ENCODE assay signal across 10 cellular contexts in the genomic region with DNA sequence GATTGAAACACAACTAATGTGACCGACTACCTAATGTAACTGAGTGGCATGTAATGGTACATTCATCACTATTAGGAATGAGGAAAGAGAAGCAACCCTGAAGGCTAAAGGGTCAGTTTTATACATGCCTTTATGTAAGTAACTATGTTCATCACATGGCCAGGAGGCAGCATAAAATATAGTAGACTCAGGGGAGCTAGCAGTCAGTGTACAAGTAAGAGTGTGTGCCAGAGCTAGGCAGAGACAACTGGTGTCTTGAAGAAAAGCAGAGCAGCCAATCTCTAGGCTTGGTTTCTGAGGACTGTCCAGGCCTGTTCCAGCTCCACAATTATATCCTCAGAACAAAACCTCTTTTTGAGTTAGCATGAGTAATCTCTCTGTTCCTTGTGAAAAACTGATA. TPM values are rescaled to one million over a fixed set of nuclear protein-coding genes. Genes with fewer than 3 reads are reported as not detected.
DNase-seq lines count a peak whose midpoint lies in the region; ATAC-seq and TF ChIP-seq lines count a peak whose summit lies in the region.
"Had no signal": no experiment of that assay in that cellular context is flagged by ENCODE, and none has a peak within 500 bp of the region (broad histone marks: within the 10 kb centered on the region; RNA-seq: fewer than 3 reads in every experiment).

No MANE protein-coding gene starts in this region.

- H3K36me3 ChIP-seq in heart right ventricle, result peaks cover 0 to 9% (median 0%) of the 10 kb centered on the region in 9 donors
- no peaks in the 10 kb centered on the region for H3K36me3 ChIP-seq in skeletal muscle tissue (ENCODE audit: control insufficient read depth in 3 of 3, insufficient read depth in 3 of 3, low read length in 3 of 3)

- H3K27me3 ChIP-seq in heart right ventricle (no peaks in the 10 kb centered on the region), skeletal muscle tissue (ENCODE audit: control insufficient read depth in 3 of 3, insufficient read depth in 3 of 3, low read length in 3 of 3) (no peaks in the 10 kb centered on the region)

- peak overlapping the region in 2 of 3 donors; percentile 8 to 65 for H3K9ac ChIP-seq in skeletal muscle tissue (ENCODE audit: low read depth in 1 of 3, low read length in 3 of 3)

- ATAC-seq in HG02610 (IDR thresholded peaks at IDR 0.05; ENCODE audit: unreplicated experiment) (peak; percentile 73), heart right ventricle (peak in 6 of 8 donors; percentile 37 to 64 (median 57)), HG03039 (IDR thresholded peaks at IDR 0.05; ENCODE audit: unreplicated experiment) (no peak), HG02588 (IDR thresholded peaks at IDR 0.05; ENCODE audit: unreplicated experiment) (no peak)
- peak; percentile 88 to 89 for ATAC-seq in activated naive CD4-positive, alpha-beta T cell treated with anti-CD3 and anti-CD28 coated beads, Interleukin-2, amount 50 U/mL, for 72 hours

- DNase-seq in activated naive CD4-positive, alpha-beta T cell treated with anti-CD3 and anti-CD28 coated beads, Interleukin-2, amount 50 U/mL, for 72 hours (ENCODE audit: low spot score in 2 of 2), result no peak
- DNase-seq in heart right ventricle (no peak), T1000 (lab: John Stamatoyannopoulos, UW) (no peak), SKM-1 treated with dmso at 0.1 percent for 144 hours (lab: John Stamatoyannopoulos, UW; ENCODE audit: unreplicated experiment) (no peak)
- DNase-seq: NCI-H2171; stimulated activated CD4-positive, alpha-beta T cell treated with anti-CD3 and anti-CD28 coated beads, Interleukin-4, amount 100 ng/mL, for 1 hour had no signal

- peaks cover 6 to 84% (median 55%) of the 10 kb centered on the region in 9 donors for H3K4me1 ChIP-seq in heart right ventricle
- H3K4me1 ChIP-seq in skeletal muscle tissue (ENCODE audit: control insufficient read depth in 3 of 3, insufficient read depth in 3 of 3, low read length in 3 of 3), result peaks cover 11 to 28% (median 23%) of the 10 kb centered on the region in 3 donors

- peak overlapping the region; percentile 5 to 81 (median 71) for H3K27ac ChIP-seq in heart right ventricle
- peak overlapping the region; percentile 31 for H3K27ac ChIP-seq in skeletal muscle tissue (ENCODE audit: low read depth, low read length)

- H3K27ac Mint-ChIP-seq in activated naive CD4-positive, alpha-beta T cell treated with anti-CD3 and anti-CD28 coated beads, Interleukin-2, amount 50 U/mL, for 72 hours, result peak overlapping the region; percentile 66 to 67

- peaks cover 0 to under 1% (median 0%) of the 10 kb centered on the region in 11 donors for H3K9me3 ChIP-seq in heart right ventricle
- no peaks in the 10 kb centered on the region for H3K9me3 ChIP-seq in skeletal muscle tissue (ENCODE audit: control insufficient read depth in 3 of 3, low read length in 3 of 3)

- H3K9me3 Mint-ChIP-seq in activated naive CD4-positive, alpha-beta T cell treated with anti-CD3 and anti-CD28 coated beads, Interleukin-2, amount 50 U/mL, for 72 hours, result no peaks in the 10 kb centered on the region

- intact Hi-C loops in heart right ventricle (cut with DNase I), result loop anchor here in 2 of 10 donors (5.0 to 10.0 kb wide), 2 partner anchors 40 to 48 kb away; no protein-coding TSS in a partner anchor

- WGBS in heart right ventricle, 2 donors, result 63 to 71% methylated on average over 1 of the region's 1 CpG

- no peak for TF ChIP-seq CTCF in heart right ventricle (IDR thresholded peaks at IDR 0.05)

- peaks cover 7 to 24% of the 10 kb centered on the region in 2 donors for H3K36me3 Mint-ChIP-seq in activated naive CD4-positive, alpha-beta T cell treated with anti-CD3 and anti-CD28 coated beads, Interleukin-2, amount 50 U/mL, for 72 hours

- no peak overlapping the region for H3K4me3 ChIP-seq in heart right ventricle
- peak overlapping the region in 1 of 3 donors; percentile 32 for H3K4me3 ChIP-seq in skeletal muscle tissue (ENCODE audit: low read length in 3 of 3)

RNA-seq across cellular contexts. Expression of a gene that starts 18.1 kb away (rescaled TPM):
- total RNA-seq in activated naive CD4-positive, alpha-beta T cell treated with anti-CD3 and anti-CD28 coated beads, Interleukin-2, amount 50 U/mL, for 72 hours, result 100 to 1,000 TPM; 108 to 146 TPM
- total RNA-seq in heart right ventricle, result 100 to 1,000 TPM in 4 of 10 donors, 10 to 100 TPM in 6; 76.2 to 118 (median 95.0) TPM
- polyA plus RNA-seq in heart right ventricle, result 10 to 100 TPM; 11.6 to 26.4 TPM
- total RNA-seq in skeletal muscle tissue, result 23.0 TPM

Comparison
In these comparisons a context has a peak if more than half of its experiments do, and no peak if none do; other contexts are left out.
1. ATAC-seq: peak in HG02610 (single experiment), activated naive CD4-positive, alpha-beta T cell treated with anti-CD3 and anti-CD28 coated beads, Interleukin-2, amount 50 U/mL, for 72 hours (2 of 2) and heart right ventricle (6 of 8); none in HG03039 (single experiment) and HG02588 (single experiment).